14 cellular contexts compared by ENCODE assay signal in the genomic region with DNA sequence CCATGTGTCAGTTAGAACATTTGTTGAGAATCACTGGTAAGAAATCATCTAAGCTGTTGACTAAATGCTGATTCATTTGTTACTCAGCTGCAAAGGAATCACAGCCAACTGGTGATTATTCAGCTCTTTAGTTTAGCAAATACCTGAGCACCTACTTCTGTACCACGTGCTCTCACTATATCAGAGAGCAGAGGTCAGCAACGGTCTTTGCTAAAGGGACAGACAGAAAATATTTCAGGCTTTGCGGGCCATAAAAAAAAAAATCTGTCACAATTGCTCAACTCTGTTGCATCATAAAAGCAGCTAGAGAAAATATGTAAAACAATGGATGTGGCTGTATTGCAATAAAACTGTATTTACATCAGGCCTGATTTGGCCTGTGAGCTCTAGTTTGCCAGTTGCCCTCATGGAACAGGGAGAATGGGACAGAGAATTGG.
DNase-seq lines count a peak whose midpoint lies in the region; ATAC-seq, FAIRE-seq and TF ChIP-seq lines count a peak whose summit lies in the region.
"Had no signal": no experiment of that assay in that cellular context is flagged by ENCODE, and none has a peak within 500 bp of the region (broad histone marks: within the 10 kb centered on the region; RNA-seq: fewer than 3 reads in every experiment).

No MANE protein-coding gene starts in this region.

- H3K9me2 ChIP-seq in hepatocyte (replicated peaks; ENCODE audit: insufficient read depth) = no peaks in the 10 kb centered on the region

- WGBS in A549 (ENCODE audit: missing lambda C conversion rate) = 6% methylated on average over 3 of the region's 3 CpGs
- 61% methylated on average over 3 of the region's 3 CpGs for WGBS in hepatocyte (ENCODE audit: low lambda C conversion rate, missing lambda C conversion rate)

- H3K27me3 ChIP-seq in hepatocyte = no peaks in the 10 kb centered on the region

- POLR2A ChIA-PET in A549 (lab: Yijun Ruan, JAX) = no interaction called here

- peaks cover 22% of the 10 kb centered on the region; the same call in 2 of the 3 replicates for H3K4me1 ChIP-seq in A549
- H3K4me1 ChIP-seq in hepatocyte (ENCODE audit: insufficient read depth) = no peaks in the 10 kb centered on the region

- H3K79me2 ChIP-seq in hepatocyte = no peaks in the 10 kb centered on the region

- TF ChIP-seq EP300 in A549 (IDR thresholded peaks at IDR 0.05) = 0 out of 5 replicates have a peak, but pooled peaks of 1 of the 2 experiments have one; percentile 36

- CTCF ChIA-PET in A549 (lab: Yijun Ruan, JAX) = no interaction called here

- H3K4me2 ChIP-seq in A549 (peak overlapping the region; percentile 30), hepatocyte (no peak overlapping the region)

- peak; percentile 79 to 88 for ATAC-seq in A549
- no peak for ATAC-seq in HG03565 (IDR thresholded peaks at IDR 0.05; ENCODE audit: unreplicated experiment)
- ATAC-seq: activated T-cell treated with anti-CD3 and anti-CD28 coated beads, Interleukin-2, amount 50 U/mL, for 4 hours; naive thymus-derived CD8-positive, alpha-beta T cell; stimulated activated naive B cell treated with anti-CD40 and anti-IgM and Interleukin-4, amounts not matched to agents 10 μg/mL and 1 μg/mL and 100 μg/mL, for 72 hours had no signal

- peak overlapping the region; percentile 70 to 77 for H3K27ac ChIP-seq in A549
- H3K27ac ChIP-seq in hepatocyte = peak overlapping the region; percentile 43

- TF ChIP-seq CTCF in A549 (IDR thresholded peaks at IDR 0.05) (no peak), hepatocyte (IDR thresholded peaks at IDR 0.05; ENCODE audit: poor library complexity) (no peak)

- no peak for TF ChIP-seq RAD21 in A549 (conservative IDR thresholded peaks at IDR 0.05 in 1 of 2, IDR thresholded peaks at IDR 0.05 in 1 of 2)

- no peak for TF ChIP-seq POLR2A in A549 (IDR thresholded peaks at IDR 0.05; ENCODE audit: low read length)

- peak; percentile 67 for FAIRE-seq in A549 (lab: Jason Lieb, UNC)
- FAIRE-seq: A204.1, TTC549 had no signal

- H4K20me1 ChIP-seq in hepatocyte (ENCODE audit: insufficient read depth, poor library complexity, severe bottlenecking) = no peaks in the 10 kb centered on the region

- H3K4me3 ChIP-seq in A549 = no peak overlapping the region
- no peak overlapping the region for H3K4me3 ChIP-seq in hepatocyte

- no peak overlapping the region for H2AFZ ChIP-seq in hepatocyte

- no peaks in the 10 kb centered on the region for H3K36me3 ChIP-seq in hepatocyte (replicated peaks; ENCODE audit: insufficient read depth, low read depth)

- peaks cover 14% of the 10 kb centered on the region; the same call in 1 of the 3 replicates for H3K9me3 ChIP-seq in A549
- no peaks in the 10 kb centered on the region for H3K9me3 ChIP-seq in hepatocyte (ENCODE audit: low read depth)

- peak; percentile 25 to 60 for DNase-seq in A549 (ENCODE audit: low read depth in 1 of 2, low spot score in 1 of 2)
- DNase-seq in HS-5 (ENCODE audit: low read depth) = peak; percentile 99
- DNase-seq in SW 1271 (lab: John Stamatoyannopoulos, UW) = peak; percentile 69 to 85
- peak; percentile 73 for DNase-seq in hepatocyte (ENCODE audit: low spot score)
- no peak for DNase-seq in ureter (ENCODE audit: low spot score)
- DNase-seq in NK-92 (lab: John Stamatoyannopoulos, UW; ENCODE audit: unreplicated experiment) = no peak
- no peak for DNase-seq in activated CD4-positive, alpha-beta T cell treated with anti-CD3 and anti-CD28 coated beads for 48 hours
- DNase-seq: activated T-cell treated with anti-CD3 and anti-CD28 coated beads, Interleukin-2, amount 50 U/mL, for 4 hours; hippocampal formation; naive thymus-derived CD8-positive, alpha-beta T cell; stimulated activated naive B cell treated with anti-CD40 and anti-IgM and Interleukin-4, amounts not matched to agents 10 μg/mL and 1 μg/mL and 100 μg/mL, for 72 hours had no signal

TF ChIP-seq in A549, 52 proteins besides CTCF, POLR2A, EP300 and RAD21 (continues in another document):
- TF ChIP-seq EHMT2 (IDR thresholded peaks at IDR 0.05; ENCODE audit: low read depth) (no peak), CHD4 (IDR thresholded peaks at IDR 0.05; ENCODE audit: borderline replicate concordance) (no peak), KDM1A (IDR thresholded peaks at IDR 0.05; ENCODE audit: low read depth) (no peak), MAZ (IDR thresholded peaks at IDR 0.05; ENCODE audit: borderline replicate concordance, low read depth, low read length) (no peak), ATOH8 (CRISPR knock-in tag; IDR thresholded peaks at IDR 0.05; ENCODE audit: low read depth) (no peak), RFX5 (IDR thresholded peaks at IDR 0.05) (no peak), KDM5A (IDR thresholded peaks at IDR 0.05) (no peak), HOXB13 (CRISPR knock-in tag; IDR thresholded peaks at IDR 0.05; ENCODE audit: low read depth) (no peak), CBX2 (IDR thresholded peaks at IDR 0.05; ENCODE audit: borderline replicate concordance, low read depth) (no peak), HEYL (CRISPR knock-in tag; IDR thresholded peaks at IDR 0.05) (no peak), EHF (CRISPR knock-in tag; IDR thresholded peaks at IDR 0.05) (no peak), RCOR1 (IDR thresholded peaks at IDR 0.05; ENCODE audit: low read depth, low read length) (no peak), PHF8 (IDR thresholded peaks at IDR 0.05; ENCODE audit: borderline replicate concordance, low read depth) (no peak), CEBPB (IDR thresholded peaks at IDR 0.05) (peak; percentile 82 to 95), MAX (IDR thresholded peaks at IDR 0.05) (peak; percentile 82), HOXB5 (CRISPR knock-in tag; IDR thresholded peaks at IDR 0.05) (no peak), BHLHE40 (IDR thresholded peaks at IDR 0.05; ENCODE audit: low read depth, low read length) (no peak), FOXS1 (CRISPR knock-in tag; IDR thresholded peaks at IDR 0.05) (no peak), NPAS2 (CRISPR knock-in tag; IDR thresholded peaks at IDR 0.05; ENCODE audit: borderline replicate concordance) (no peak), RARB (CRISPR knock-in tag; IDR thresholded peaks at IDR 0.05) (no peak), ZNF302 (CRISPR knock-in tag; IDR thresholded peaks at IDR 0.05) (no peak), RNF2 (IDR thresholded peaks at IDR 0.05; ENCODE audit: borderline replicate concordance, low read depth) (no peak), GATA3 (IDR thresholded peaks at IDR 0.05; ENCODE audit: borderline replicate concordance) (peak; percentile 68; the same call in 1 of the 2 replicates), JUN (IDR thresholded peaks at IDR 0.05) (peak in 1 of 2 experiments; percentile 52; a peak in 2 of 5 replicates), SREBF2 (IDR thresholded peaks at IDR 0.05) (no peak), JUNB (IDR thresholded peaks at IDR 0.05) (peak; percentile 76), NFE2L2 (conservative IDR thresholded peaks at IDR 0.05; ENCODE audit: low read length) (no peak), CBX8 (IDR thresholded peaks at IDR 0.05) (no peak), NR3C1 (IDR thresholded peaks at IDR 0.05) (no peak), BCL3 (IDR thresholded peaks at IDR 0.05) (0 out of 3 replicates have a peak, but pooled peaks have one; percentile 43), CHD2 (IDR thresholded peaks at IDR 0.05; ENCODE audit: low read length, partially characterized antibody) (no peak)
- TF ChIP-seq, protein P1, sequence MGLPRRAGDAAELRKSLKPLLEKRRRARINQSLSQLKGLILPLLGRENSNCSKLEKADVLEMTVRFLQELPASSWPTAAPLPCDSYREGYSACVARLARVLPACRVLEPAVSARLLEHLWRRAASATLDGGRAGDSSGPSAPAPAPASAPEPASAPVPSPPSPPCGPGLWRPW (IDR thresholded peaks at IDR 0.05) = peak; percentile 63; the same call in 1 of the 2 replicates
- TF ChIP-seq, protein P2, sequence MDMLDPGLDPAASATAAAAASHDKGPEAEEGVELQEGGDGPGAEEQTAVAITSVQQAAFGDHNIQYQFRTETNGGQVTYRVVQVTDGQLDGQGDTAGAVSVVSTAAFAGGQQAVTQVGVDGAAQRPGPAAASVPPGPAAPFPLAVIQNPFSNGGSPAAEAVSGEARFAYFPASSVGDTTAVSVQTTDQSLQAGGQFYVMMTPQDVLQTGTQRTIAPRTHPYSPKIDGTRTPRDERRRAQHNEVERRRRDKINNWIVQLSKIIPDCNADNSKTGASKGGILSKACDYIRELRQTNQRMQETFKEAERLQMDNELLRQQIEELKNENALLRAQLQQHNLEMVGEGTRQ (IDR thresholded peaks at IDR 0.05) = peak; percentile 58; the same call in 1 of the 2 replicates

Comparison
In these comparisons a context has a peak if more than half of its experiments do, and no peak if none do; other contexts are left out.
1. DNase-seq: peak in A549 (2 of 2), HS-5 (single experiment), SW 1271 (2 of 2) and hepatocyte (single experiment); none in ureter (single experiment), NK-92 (single experiment) and activated CD4-positive, alpha-beta T cell treated with anti-CD3 and anti-CD28 coated beads for 48 hours (single experiment).